In genomic region chr5:179820127-179820482, GRCh38 we compare ENCODE assay signal across 1 cellular context.
TF ChIP-seq lines count a peak whose summit lies in the region.

No MANE protein-coding gene starts in this region.

TF ChIP-seq in GM12878, 131 proteins besides CTCF, POLR2A, EP300 and RAD21:
- TF ChIP-seq RCOR1 (conservative IDR thresholded peaks at IDR 0.05; ENCODE audit: low read depth, low read length): no peak
- TF ChIP-seq NR2C1 (IDR thresholded peaks at IDR 0.05): no peak
- TF ChIP-seq BCLAF1 (IDR thresholded peaks at IDR 0.05): no peak
- no peak for TF ChIP-seq SMARCA5 (IDR thresholded peaks at IDR 0.05)
